Comparison of ENCODE assay signal across 7 cellular contexts in genomic region chr2:42196403-42197267, GRCh38. TPM values are rescaled to one million over a fixed set of nuclear protein-coding genes. Genes with fewer than 3 reads are reported as not detected.
DNase-seq lines count a peak whose midpoint lies in the region; ATAC-seq, FAIRE-seq and TF ChIP-seq lines count a peak whose summit lies in the region.

No MANE protein-coding gene starts in this region.

- no peaks in the 10 kb centered on the region for H3K9me3 Mint-ChIP-seq in activated T-helper 17 cell treated with anti-CD3 and anti-CD28 coated beads, Interleukin-2, amount 50 U/mL, for 72 hours

- no peaks in the 10 kb centered on the region for H3K27me3 ChIP-seq in left ventricle myocardium inferior (ENCODE audit: low read depth)
- H3K27me3 ChIP-seq in small intestine (ENCODE audit: control insufficient read depth in 2 of 2, insufficient read depth in 2 of 2, low read length in 2 of 2), result no peaks in the 10 kb centered on the region

- DNase-seq in DMS53 treated with DMSO at 0.1 percent for 48 hours (lab: John Stamatoyannopoulos, UW; ENCODE audit: unreplicated experiment) (peak; percentile 83), NCI-H82 (lab: John Stamatoyannopoulos, UW) (peak; percentile 99), left ventricle myocardium inferior (no peak), small intestine (peak; percentile 70)

- no peaks in the 10 kb centered on the region for H3K27me3 Mint-ChIP-seq in activated T-helper 17 cell treated with anti-CD3 and anti-CD28 coated beads, Interleukin-2, amount 50 U/mL, for 72 hours

- peak; percentile 48 for ATAC-seq in GM21528 (IDR thresholded peaks at IDR 0.05; ENCODE audit: low FRiP score, unreplicated experiment)
- ATAC-seq in activated T-helper 17 cell treated with anti-CD3 and anti-CD28 coated beads, Interleukin-2, amount 50 U/mL, for 72 hours (replicated peaks), result peak; percentile 35
- ATAC-seq in HG02642 (IDR thresholded peaks at IDR 0.05; ENCODE audit: poor library complexity, unreplicated experiment), result no peak

- 30 to 64% (median 34%) methylated on average over 9 of the region's 9 CpGs for WGBS in small intestine, 3 donors

- no peaks in the 10 kb centered on the region for H3K36me3 ChIP-seq in left ventricle myocardium inferior
- H3K36me3 ChIP-seq in small intestine (ENCODE audit: control insufficient read depth in 2 of 2, insufficient read depth in 2 of 2, low read length in 2 of 2), result no peaks in the 10 kb centered on the region

- H3K9me3 ChIP-seq in left ventricle myocardium inferior (replicated peaks) (no peaks in the 10 kb centered on the region), small intestine (ENCODE audit: control insufficient read depth, low read depth) (no peaks in the 10 kb centered on the region)

- peaks cover 46% of the 10 kb centered on the region for H3K4me1 Mint-ChIP-seq in activated T-helper 17 cell treated with anti-CD3 and anti-CD28 coated beads, Interleukin-2, amount 50 U/mL, for 72 hours

- H3K4me1 ChIP-seq in left ventricle myocardium inferior (peaks cover 31% of the 10 kb centered on the region), small intestine (ENCODE audit: control insufficient read depth in 2 of 2, insufficient read depth in 1 of 2, low read depth in 1 of 2, low read length in 1 of 2) (peaks cover 2 to 12% of the 10 kb centered on the region in 2 donors)

- peaks cover 14% of the 10 kb centered on the region for H3K36me3 Mint-ChIP-seq in activated T-helper 17 cell treated with anti-CD3 and anti-CD28 coated beads, Interleukin-2, amount 50 U/mL, for 72 hours (ENCODE audit: low read depth)

- TF ChIP-seq CTCF in left ventricle myocardium inferior (IDR thresholded peaks at IDR 0.05; ENCODE audit: borderline replicate concordance), result peak; percentile 69

- no peak for FAIRE-seq in small intestine (lab: Jason Lieb, UNC)

- H3K27ac ChIP-seq in left ventricle myocardium inferior (replicated peaks) (no peak overlapping the region), small intestine (ENCODE audit: low read depth in 1 of 2, low read length in 1 of 2) (peak overlapping the region; percentile 28 to 41)

- H3K4me3 Mint-ChIP-seq in activated T-helper 17 cell treated with anti-CD3 and anti-CD28 coated beads, Interleukin-2, amount 50 U/mL, for 72 hours, result peak overlapping the region; percentile 38

- peak overlapping the region; percentile 21 for H3K27ac Mint-ChIP-seq in activated T-helper 17 cell treated with anti-CD3 and anti-CD28 coated beads, Interleukin-2, amount 50 U/mL, for 72 hours

- intact Hi-C loops in left ventricle myocardium inferior (cut with micrococcal nuclease), result no loop called here

- H3K4me3 ChIP-seq in left ventricle myocardium inferior (no peak overlapping the region), small intestine (ENCODE audit: low read depth in 1 of 2, low read length in 2 of 2) (no peak overlapping the region)

RNA-seq across cellular contexts. Expression of gene EML4, which starts 27.5 kb away (rescaled TPM):
- total RNA-seq in activated T-helper 17 cell treated with anti-CD3 and anti-CD28 coated beads, Interleukin-2, amount 50 U/mL, for 72 hours, result 10 to 100 TPM; 69.9 to 93.7 TPM
- 4.3 TPM for total RNA-seq in left ventricle myocardium inferior
- 10 to 100 TPM; 30.0 to 35.8 (median 30.8) TPM for polyA plus RNA-seq in small intestine

Comparison
In these comparisons a context has a peak if more than half of its experiments do, and no peak if none do; other contexts are left out.
1. RNA of gene EML4, which starts 27.5 kb away (total RNA-seq): 69.9 to 93.7 TPM in activated T-helper 17 cell treated with anti-CD3 and anti-CD28 coated beads, Interleukin-2, amount 50 U/mL, for 72 hours; 4.3 TPM in left ventricle myocardium inferior (single experiment); every median in the first group is over 10 times any median in the second.